Comparison of ENCODE assay signal across 1 cellular context in genomic region chr9:136946893-136947891, GRCh38.
TF ChIP-seq lines count a peak whose summit lies in the region.

No MANE protein-coding gene starts in this region.

TF ChIP-seq in IMR-90, 13 proteins besides CTCF, POLR2A, EP300 and RAD21 (continued from another document):
- no peak for TF ChIP-seq MAZ (IDR thresholded peaks at IDR 0.05; ENCODE audit: borderline replicate concordance, low read depth, low read length)
- TF ChIP-seq CHD1 (IDR thresholded peaks at IDR 0.05; ENCODE audit: low read depth, low read length): no peak
- no peak for TF ChIP-seq FOS (IDR thresholded peaks at IDR 0.05; ENCODE audit: low read depth, low read length)
- TF ChIP-seq MXI1 (IDR thresholded peaks at IDR 0.05; ENCODE audit: borderline replicate concordance, low read depth, low read length): no peak
- TF ChIP-seq RFX5 (IDR thresholded peaks at IDR 0.05; ENCODE audit: low read depth, low read length): no peak
- TF ChIP-seq SMC3 (IDR thresholded peaks at IDR 0.05; ENCODE audit: low read depth, low read length): no peak
- no peak for TF ChIP-seq CEBPB (IDR thresholded peaks at IDR 0.05; ENCODE audit: low read depth, low read length)
- no peak for TF ChIP-seq NFE2L2 (IDR thresholded peaks at IDR 0.05; ENCODE audit: low read depth, low read length)
